Comparison of ENCODE assay signal across 16 cellular contexts in genomic region chr11:2704356-2704755, GRCh38. TPM values are rescaled to one million over a fixed set of nuclear protein-coding genes. Genes with fewer than 3 reads are reported as not detected.
DNase-seq lines count a peak whose midpoint lies in the region; TF ChIP-seq lines count a peak whose summit lies in the region.
"Had no signal": no experiment of that assay in that cellular context is flagged by ENCODE, and none has a peak within 500 bp of the region (broad histone marks: within the 10 kb centered on the region; RNA-seq: fewer than 3 reads in every experiment).

No MANE protein-coding gene starts in this region.

- H3K27ac ChIP-seq in BLaER1 treated with 17β-estradiol and CSF1 and Interleukin-3, amounts not matched to agents 10 nM and 100 nM: peak overlapping the region in 4 of 11 experiments; percentile 56 to 90 (median 68); a peak in 7 of 22 replicates
- peak overlapping the region; percentile 76 for H3K27ac ChIP-seq in WERI-Rb-1
- no peak overlapping the region for H3K27ac ChIP-seq in mesendoderm (ENCODE audit: low read depth, low read length)
- no peak overlapping the region for H3K27ac ChIP-seq in sigmoid colon
- H3K27ac ChIP-seq: A549, C4-2B had no signal

- peak overlapping the region; percentile 77 to 97 (median 87) for H3K4me2 ChIP-seq in BLaER1 treated with 17β-estradiol and CSF1 and Interleukin-3, amounts not matched to agents 10 nM and 100 nM
- no peak overlapping the region for H3K4me2 ChIP-seq in mesendoderm (ENCODE audit: low read length)
- H3K4me2 ChIP-seq: A549 had no signal

- H3K79me2 ChIP-seq in mesendoderm (ENCODE audit: control insufficient read depth, insufficient read depth, low read length): no peaks in the 10 kb centered on the region

- intact Hi-C loops in sigmoid colon (cut with DNase I): no loop called here

- H3K79me1 ChIP-seq in mesendoderm (ENCODE audit: low read length): no peaks in the 10 kb centered on the region

- H4K8ac ChIP-seq in mesendoderm (ENCODE audit: low read depth, low read length): no peak overlapping the region

- no peak overlapping the region for H2BK120ac ChIP-seq in mesendoderm (ENCODE audit: low read depth, low read length)

- H4K20me1 ChIP-seq in BLaER1 treated with 17β-estradiol and CSF1 and Interleukin-3, amounts not matched to agents 10 nM and 100 nM: peaks cover 0 to 4% (median 2%) of the 10 kb centered on the region in 11 experiments; a peak in 11 of 22 replicates

- no peak overlapping the region for H3K4ac ChIP-seq in mesendoderm (ENCODE audit: low read depth, low read length)

- H2BK15ac ChIP-seq in mesendoderm (replicated peaks; ENCODE audit: low read depth): no peak overlapping the region

- H3K4me1 ChIP-seq in BLaER1 treated with 17β-estradiol and CSF1 and Interleukin-3, amounts not matched to agents 10 nM and 100 nM: peaks cover 28 to 60% (median 52%) of the 10 kb centered on the region in 10 experiments
- peaks cover 3% of the 10 kb centered on the region for H3K4me1 ChIP-seq in mesendoderm (ENCODE audit: control insufficient read depth, low read depth, low read length)
- peaks cover 0 to 20% (median 18%) of the 10 kb centered on the region in 4 donors for H3K4me1 ChIP-seq in sigmoid colon

- H2AK5ac ChIP-seq in mesendoderm (ENCODE audit: low read length): no peak overlapping the region

- no peak for TF ChIP-seq POLR2A in sigmoid colon (IDR thresholded peaks at IDR 0.05)

- peaks cover 11 to 23% (median 16%) of the 10 kb centered on the region in 11 experiments for H3K9me3 ChIP-seq in BLaER1 treated with 17β-estradiol and CSF1 and Interleukin-3, amounts not matched to agents 10 nM and 100 nM (replicated peaks in 1 of 11)
- H3K9me3 ChIP-seq in WERI-Rb-1 (ENCODE audit: severe bottlenecking): no peaks in the 10 kb centered on the region
- H3K9me3 ChIP-seq in sigmoid colon: no peaks in the 10 kb centered on the region
- H3K9me3 ChIP-seq: A549 had no signal

- no peak overlapping the region for H4K5ac ChIP-seq in mesendoderm (ENCODE audit: low read length)

- peaks cover 0 to 11% (median 0%) of the 10 kb centered on the region in 11 experiments; a peak in 1 of 22 replicates for H3K27me3 ChIP-seq in BLaER1 treated with 17β-estradiol and CSF1 and Interleukin-3, amounts not matched to agents 10 nM and 100 nM
- H3K27me3 ChIP-seq in WERI-Rb-1 (ENCODE audit: insufficient read depth, low read depth, severe bottlenecking) (no peaks in the 10 kb centered on the region), mesendoderm (ENCODE audit: insufficient read depth, low read length, poor library complexity) (no peaks in the 10 kb centered on the region), sigmoid colon (no peaks in the 10 kb centered on the region)

- no peak for TF ChIP-seq EP300 in sigmoid colon (IDR thresholded peaks at IDR 0.05)

- H3K23ac ChIP-seq in mesendoderm (ENCODE audit: low read length): peak overlapping the region; percentile 45

- TF ChIP-seq CTCF in WERI-Rb-1 (IDR thresholded peaks at IDR 0.05; ENCODE audit: low read depth, low read length): no peak
- no peak for TF ChIP-seq CTCF in sigmoid colon (IDR thresholded peaks at IDR 0.05)
- TF ChIP-seq CTCF in GM10266 (IDR thresholded peaks at IDR 0.05; ENCODE audit: control insufficient read depth, insufficient read depth, low read depth, missing control alignments): no peak

- WGBS in mesendoderm (ENCODE audit: extremely low coverage, insufficient coverage, low lambda C conversion rate): no CpG with 5 or more reads among the region's 6 CpGs
- 89 to 94% methylated on average over 6 of the region's 6 CpGs for WGBS in sigmoid colon, 2 donors

- peak overlapping the region in 1 of 11 experiments; percentile 57; a peak in 3 of 22 replicates for H3K9ac ChIP-seq in BLaER1 treated with 17β-estradiol and CSF1 and Interleukin-3, amounts not matched to agents 10 nM and 100 nM
- no peak overlapping the region for H3K9ac ChIP-seq in mesendoderm (ENCODE audit: low read length)

- DNase-seq in WERI-Rb-1 (no peak), mesendoderm (no peak), sigmoid colon (peak; percentile 41), NCI-H748 treated with DMSO at 0.1 percent for 48 hours (lab: John Stamatoyannopoulos, UW) (no peak), GM10266 (ENCODE audit: extremely low spot score) (no peak)
- DNase-seq in activated CD8-positive, alpha-beta memory T cell treated with anti-CD3 and anti-CD28 coated beads, Interleukin-2, amount 50 U/mL, for 4 hours: no peak
- DNase-seq: DMS 273 treated with DMSO at 0.1 percent for 48 hours, GF-D8, HFFc6, NCI-H1048, NCI-H1436 treated with DMSO at 0.1 percent for 48 hours, NCI-H2081, NCI-H510A treated with DMSO at 0.1 percent for 48 hours had no signal

- H3K56ac ChIP-seq in mesendoderm (ENCODE audit: low read length): no peak overlapping the region

- H3K4me3 ChIP-seq in BLaER1 treated with 17β-estradiol and CSF1 and Interleukin-3, amounts not matched to agents 10 nM and 100 nM: no peak overlapping the region
- H3K4me3 ChIP-seq in WERI-Rb-1 (ENCODE audit: low read depth, low read length) (no peak overlapping the region), mesendoderm (ENCODE audit: low read length) (no peak overlapping the region), sigmoid colon (no peak overlapping the region)
- H3K4me3 ChIP-seq: A549 had no signal

- no peak overlapping the region for H3K18ac ChIP-seq in mesendoderm (ENCODE audit: low read length)

- no peaks in the 10 kb centered on the region for H3K36me3 ChIP-seq in BLaER1 treated with 17β-estradiol and CSF1 and Interleukin-3, amounts not matched to agents 10 nM and 100 nM
- H3K36me3 ChIP-seq in WERI-Rb-1 (no peaks in the 10 kb centered on the region), mesendoderm (ENCODE audit: control insufficient read depth, insufficient read depth, low read length) (no peaks in the 10 kb centered on the region), sigmoid colon (no peaks in the 10 kb centered on the region)

- H2BK5ac ChIP-seq in mesendoderm (ENCODE audit: low read length): no peak overlapping the region

RNA-seq across cellular contexts. Expression of gene KCNQ1OT1, which starts 4.6 kb away (rescaled TPM):
- polyA plus RNA-seq in mesendoderm (2013, experiment 1 of 2): 0.04 TPM
- 0.04 TPM for polyA plus RNA-seq in mesendoderm (2013, experiment 2 of 2)
- total RNA-seq in sigmoid colon: 1 to 10 TPM in 3 of 4 donors, under 1 TPM in 1; 0.99 to 3.6 (median 1.4) TPM
- under 1 TPM; under 0.01 to 0.32 (median under 0.01) TPM for polyA plus RNA-seq in sigmoid colon
